Comparison of ENCODE assay signal across 9 cellular contexts in the genomic region with DNA sequence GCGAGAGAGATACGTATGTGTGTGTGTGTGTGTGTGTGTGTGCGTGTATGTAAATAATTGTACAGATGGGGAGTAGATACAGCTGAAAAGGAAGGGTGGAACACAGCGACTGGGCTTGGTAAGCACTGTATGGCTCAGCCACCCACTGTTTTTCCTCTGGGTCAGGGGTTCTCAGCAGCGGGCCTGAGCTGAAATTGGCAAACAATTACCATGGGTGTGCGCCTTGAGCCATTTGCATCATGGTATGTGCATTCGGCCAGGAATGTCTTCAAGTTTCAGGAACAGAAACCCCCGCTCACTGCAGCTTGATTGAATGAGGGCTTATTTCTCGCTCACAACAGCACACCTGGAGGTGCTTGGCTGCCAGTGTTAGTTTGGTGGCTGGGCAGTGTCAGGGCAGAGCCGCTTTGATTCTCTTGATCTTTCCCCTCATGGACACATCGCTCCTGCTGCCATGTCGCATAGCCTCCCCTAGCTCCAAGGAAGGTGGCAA.
DNase-seq lines count a peak whose midpoint lies in the region; ATAC-seq and TF ChIP-seq lines count a peak whose summit lies in the region.
"Had no signal": no experiment of that assay in that cellular context is flagged by ENCODE, and none has a peak within 500 bp of the region (broad histone marks: within the 10 kb centered on the region; RNA-seq: fewer than 3 reads in every experiment).

No MANE protein-coding gene starts in this region.

- CTCF ChIA-PET in activated CD8-positive, alpha-beta memory T cell treated with anti-CD3 and anti-CD28 coated beads, Interleukin-2, amount 10 ng/mL, durations not matched to agents 7 days and 5 days (lab: Charles Lee): no interaction called here
- CTCF ChIA-PET in HEK293T (lab: Yijun Ruan, JAX): no interaction called here

- no peaks in the 10 kb centered on the region for H3K9me3 Mint-ChIP-seq in activated CD8-positive, alpha-beta memory T cell treated with anti-CD3 and anti-CD28 coated beads, Interleukin-2, amount 10 ng/mL, durations not matched to agents 7 days and 5 days (ENCODE audit: low read depth)

- ATAC-seq in GM18505 (IDR thresholded peaks at IDR 0.05; ENCODE audit: unreplicated experiment) (peak; percentile 66), GM21825 (IDR thresholded peaks at IDR 0.05; ENCODE audit: unreplicated experiment) (peak; percentile 59)
- ATAC-seq in activated CD8-positive, alpha-beta memory T cell treated with anti-CD3 and anti-CD28 coated beads, Interleukin-2, amount 10 ng/mL, durations not matched to agents 7 days and 5 days: no peak

- POLR2A ChIA-PET in HEK293T (lab: Yijun Ruan, JAX): no interaction called here

- no peak overlapping the region for H3K4me3 ChIP-seq in kidney epithelial cell (ENCODE audit: low read depth, low read length)
- H3K4me3 ChIP-seq: skin epidermis had no signal

- DNase-seq in NCI-H1105 treated with DMSO at 0.1 percent for 48 hours (lab: John Stamatoyannopoulos, UW) (peak; percentile 72), kidney epithelial cell (ENCODE audit: low read depth) (no peak), HEK293T (ENCODE audit: extremely low spot score) (no peak), anterior cingulate cortex (lab: John Stamatoyannopoulos, UW) (no peak), SKM-1 (lab: John Stamatoyannopoulos, UW; ENCODE audit: unreplicated experiment) (no peak)
- no peak for DNase-seq in activated CD8-positive, alpha-beta memory T cell treated with anti-CD3 and anti-CD28 coated beads, Interleukin-2, amount 10 ng/mL, durations not matched to agents 7 days and 5 days

- no peaks in the 10 kb centered on the region for H3K27me3 Mint-ChIP-seq in activated CD8-positive, alpha-beta memory T cell treated with anti-CD3 and anti-CD28 coated beads, Interleukin-2, amount 10 ng/mL, durations not matched to agents 7 days and 5 days

- H3K36me3 ChIP-seq in kidney epithelial cell (ENCODE audit: control insufficient read depth, insufficient read depth, low read length): peaks cover 2% of the 10 kb centered on the region

- no peaks in the 10 kb centered on the region for H3K27me3 ChIP-seq in kidney epithelial cell (ENCODE audit: control insufficient read depth, insufficient read depth, low read length)

- peak; percentile 16 for TF ChIP-seq CTCF in kidney epithelial cell (IDR thresholded peaks at IDR 0.05; ENCODE audit: insufficient read depth, low read length, poor library complexity, severe bottlenecking)

- no peak for TF ChIP-seq POLR2A in GM18505 (IDR thresholded peaks at IDR 0.05; ENCODE audit: borderline replicate concordance, extremely low read depth, insufficient read depth, insufficient read length)

- no peak overlapping the region for H3K27ac Mint-ChIP-seq in activated CD8-positive, alpha-beta memory T cell treated with anti-CD3 and anti-CD28 coated beads, Interleukin-2, amount 10 ng/mL, durations not matched to agents 7 days and 5 days

- H3K4me3 Mint-ChIP-seq in activated CD8-positive, alpha-beta memory T cell treated with anti-CD3 and anti-CD28 coated beads, Interleukin-2, amount 10 ng/mL, durations not matched to agents 7 days and 5 days: no peak overlapping the region

- peaks cover 1% of the 10 kb centered on the region for H3K36me3 Mint-ChIP-seq in activated CD8-positive, alpha-beta memory T cell treated with anti-CD3 and anti-CD28 coated beads, Interleukin-2, amount 10 ng/mL, durations not matched to agents 7 days and 5 days

- H3K4me1 Mint-ChIP-seq in activated CD8-positive, alpha-beta memory T cell treated with anti-CD3 and anti-CD28 coated beads, Interleukin-2, amount 10 ng/mL, durations not matched to agents 7 days and 5 days: no peaks in the 10 kb centered on the region

TF ChIP-seq in HEK293T, 16 proteins besides CTCF, POLR2A, EP300 and RAD21:
- TF ChIP-seq FOXK2 (IDR thresholded peaks at IDR 0.05) (no peak), ZNF384 (IDR thresholded peaks at IDR 0.05) (no peak), HDGF (IDR thresholded peaks at IDR 0.05; ENCODE audit: borderline replicate concordance) (no peak), CTBP1 (IDR thresholded peaks at IDR 0.05; ENCODE audit: borderline replicate concordance) (no peak), FOXA1 (IDR thresholded peaks at IDR 0.05) (no peak), FOXM1 (IDR thresholded peaks at IDR 0.05; ENCODE audit: borderline replicate concordance) (no peak), SUZ12 (IDR thresholded peaks at IDR 0.05) (no peak), LEF1 (IDR thresholded peaks at IDR 0.05; ENCODE audit: borderline replicate concordance) (no peak)
